In the genomic region with DNA sequence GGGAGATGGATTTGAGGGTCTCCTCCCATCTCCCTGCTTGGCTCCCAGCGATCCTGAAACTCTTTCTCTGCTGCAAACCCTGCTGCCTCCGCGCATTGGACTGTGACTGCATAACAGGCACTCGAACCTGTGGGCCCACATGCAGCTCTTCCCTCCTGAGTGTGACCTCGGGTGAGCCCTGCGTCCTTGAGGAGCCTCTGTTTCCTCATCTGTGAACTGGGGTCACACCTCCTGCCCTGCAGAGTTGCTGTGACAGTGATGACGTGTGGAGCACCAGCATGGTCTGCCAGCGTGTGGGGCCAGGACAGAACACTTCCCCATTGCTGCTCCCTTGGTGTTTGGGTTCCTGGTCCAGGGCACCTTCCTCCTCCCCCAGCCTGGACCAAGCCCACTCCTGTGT, we compare ENCODE assay signal across 23 cellular contexts.
"Had no signal": no experiment of that assay in that cellular context is flagged by ENCODE, and none has a peak within 500 bp of the region (broad histone marks: within the 10 kb centered on the region; RNA-seq: fewer than 3 reads in every experiment).

No MANE protein-coding gene starts in this region.

- H3K9me3 ChIP-seq: gastrocnemius medialis, neutrophil, suprapubic skin had no signal

- H3K27ac ChIP-seq: epithelial cell of prostate, gastrocnemius medialis, neutrophil, parathyroid adenoma, suprapubic skin had no signal

- H3K4me3 ChIP-seq: gastrocnemius medialis, lung, smooth muscle cell, suprapubic skin had no signal

- ATAC-seq: esophagus mucosa, gastrocnemius medialis, left lobe of liver, natural killer cell, sciatic nerve had no signal

- H3K4me1 ChIP-seq: gastrocnemius medialis, parathyroid adenoma, suprapubic skin had no signal

- FAIRE-seq: colon, kidney had no signal

- DNase-seq: effector CD8-positive, alpha-beta T cell; endodermal cell; foreskin fibroblast; gastrocnemius medialis; head of caudate nucleus; kidney; natural killer cell; stimulated activated CD4-positive, alpha-beta T cell treated with anti-CD3 and anti-CD28 coated beads, Interleukin-12 subunit alpha, Interleukin-12 subunit beta, amount 100 ng/mL, for 4 hours; stimulated activated CD4-positive, alpha-beta T cell treated with anti-CD3 and anti-CD28 coated beads, Interleukin-1b, Interleukin-23, amount 100 ng/mL, for 48 hours; stimulated activated CD4-positive, alpha-beta T cell treated with anti-CD3 and anti-CD28 coated beads, Interleukin-4, amount 100 ng/mL, for 1 hour; stimulated activated CD8-positive, alpha-beta memory T cell treated with anti-CD3 and anti-CD28 coated beads, Interleukin-4, amount 100 ng/mL, for 48 hours; stimulated activated naive CD4-positive, alpha-beta T cell; trophoblast cell had no signal

- H3K9ac ChIP-seq: parathyroid adenoma had no signal

- H3K36me3 ChIP-seq: gastrocnemius medialis, neutrophil, suprapubic skin had no signal

- H3K27me3 ChIP-seq: gastrocnemius medialis, neutrophil had no signal

- H2AFZ ChIP-seq: parathyroid adenoma had no signal

- H3K79me2 ChIP-seq: parathyroid adenoma had no signal

- H3K4me2 ChIP-seq: smooth muscle cell had no signal
